Comparison of ENCODE assay signal across 16 cellular contexts in the genomic region with DNA sequence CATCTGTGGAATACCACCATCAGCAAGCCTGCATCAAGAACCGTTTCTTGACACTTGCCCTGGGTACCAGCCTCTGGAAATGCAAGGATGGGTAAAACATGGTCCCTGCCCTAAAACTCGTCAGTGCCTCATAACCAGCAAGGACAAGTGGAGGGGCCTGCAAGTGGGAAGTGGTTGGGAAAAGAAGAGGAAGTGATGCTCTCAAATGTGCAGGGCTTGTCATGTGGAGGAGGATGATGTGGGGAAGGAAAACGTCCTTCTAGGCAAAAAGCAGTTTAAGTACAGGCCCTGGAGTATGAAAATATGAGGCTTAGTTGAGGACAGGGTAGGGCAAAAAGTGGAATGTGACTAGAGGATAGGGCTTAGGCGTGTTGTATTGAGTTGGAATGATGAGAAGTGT. TPM values are rescaled to one million over a fixed set of nuclear protein-coding genes. Genes with fewer than 3 reads are reported as not detected.
DNase-seq lines count a peak whose midpoint lies in the region; ATAC-seq lines count a peak whose summit lies in the region.
"Had no signal": no experiment of that assay in that cellular context is flagged by ENCODE, and none has a peak within 500 bp of the region (broad histone marks: within the 10 kb centered on the region; RNA-seq: fewer than 3 reads in every experiment).

No MANE protein-coding gene starts in this region.

- H3K27me3 ChIP-seq in BLaER1 = no peaks in the 10 kb centered on the region
- H3K27me3 ChIP-seq: ovary had no signal

- H3K9me3 Mint-ChIP-seq in naive thymus-derived CD8-positive, alpha-beta T cell = no peaks in the 10 kb centered on the region

- H3K4me2 ChIP-seq in BLaER1 = 0 out of 2 replicates have a peak overlapping the region, but pooled peaks have one; percentile 21

- peaks cover 50% of the 10 kb centered on the region for H3K4me1 ChIP-seq in BLaER1

- H4K20me1 ChIP-seq in BLaER1 = peaks cover 100% of the 10 kb centered on the region

- no peak overlapping the region for H3K4me3 ChIP-seq in BLaER1
- H3K4me3 ChIP-seq: mucosa of descending colon, ovary, skin epidermis had no signal

- peak overlapping the region; percentile 94 for H3K27ac Mint-ChIP-seq in T-helper 17 cell
- peak overlapping the region in 9 of 10 donors; percentile 7 to 96 (median 87) for H3K27ac Mint-ChIP-seq in naive thymus-derived CD8-positive, alpha-beta T cell

- H3K4me3 Mint-ChIP-seq in T-helper 17 cell = no peak overlapping the region
- peak overlapping the region in 7 of 10 donors; percentile 14 to 77 (median 61) for H3K4me3 Mint-ChIP-seq in naive thymus-derived CD8-positive, alpha-beta T cell

- no peak for ATAC-seq in T-helper 17 cell
- ATAC-seq in naive thymus-derived CD8-positive, alpha-beta T cell = no peak
- no peak for ATAC-seq in GM21717 (IDR thresholded peaks at IDR 0.05; ENCODE audit: unreplicated experiment)
- ATAC-seq: HCT116, mucosa of descending colon had no signal

- H3K27ac ChIP-seq in BLaER1 = no peak overlapping the region
- H3K27ac ChIP-seq: ovary had no signal

- POLR2A ChIA-PET in naive thymus-derived CD8-positive, alpha-beta T cell (lab: Charles Lee) = interaction anchor here (0.6 to 12.9 kb wide), 2 partner anchors 14 to 96 kb away, joined by 6 to 139 read pairs; partner anchors contain the start of gene RREB1

- no peaks in the 10 kb centered on the region for H3K27me3 Mint-ChIP-seq in T-helper 17 cell
- no peaks in the 10 kb centered on the region for H3K27me3 Mint-ChIP-seq in naive thymus-derived CD8-positive, alpha-beta T cell

- peaks cover 77% of the 10 kb centered on the region for H3K36me3 ChIP-seq in BLaER1
- H3K36me3 ChIP-seq: ovary had no signal

- peaks cover 11% of the 10 kb centered on the region for H3K9me3 ChIP-seq in BLaER1
- H3K9me3 ChIP-seq in T-helper 17 cell (ENCODE audit: control insufficient read depth, low read length, poor library complexity, severe bottlenecking) = no peaks in the 10 kb centered on the region
- H3K9me3 ChIP-seq: mucosa of descending colon, ovary had no signal

- no peak overlapping the region for H3K9ac ChIP-seq in BLaER1

- peaks cover 5% of the 10 kb centered on the region for H3K36me3 Mint-ChIP-seq in T-helper 17 cell (ENCODE audit: low read depth)
- H3K36me3 Mint-ChIP-seq in naive thymus-derived CD8-positive, alpha-beta T cell = peaks cover 0 to 22% (median 6%) of the 10 kb centered on the region in 3 donors

- H3K4me1 Mint-ChIP-seq in T-helper 17 cell = peaks cover 64% of the 10 kb centered on the region
- H3K4me1 Mint-ChIP-seq in naive thymus-derived CD8-positive, alpha-beta T cell = peaks cover 56 to 90% (median 78%) of the 10 kb centered on the region in 4 donors

- peak; percentile 35 for DNase-seq in GDM1 (lab: John Stamatoyannopoulos, UW)
- DNase-seq in T-helper 17 cell = no peak
- DNase-seq in naive thymus-derived CD8-positive, alpha-beta T cell = no peak
- DNase-seq in NCI-H510A (lab: John Stamatoyannopoulos, UW) = no peak
- DNase-seq in globus pallidus (ENCODE audit: low spot score) = no peak
- no peak for DNase-seq in GM03348 (ENCODE audit: low spot score)
- DNase-seq: DMS79 treated with DMSO at 0.1 percent for 48 hours; islet precursor cell; mucosa of descending colon; NCI-H345; ovary; stimulated activated naive CD4-positive, alpha-beta T cell treated with Interleukin-2 at 50 U/mL for 16 hours had no signal

RNA-seq across cellular contexts. Expression of gene RREB1, which starts 19.0 kb away (rescaled TPM):
- total RNA-seq in T-helper 17 cell = 10 to 100 TPM; 34.7 to 48.1 TPM
- total RNA-seq in naive thymus-derived CD8-positive, alpha-beta T cell = 10 to 100 TPM; 47.1 to 53.0 TPM
- 1 to 10 TPM; 2.5 to 5.8 (median 5.0) TPM for polyA plus RNA-seq in naive thymus-derived CD8-positive, alpha-beta T cell
